In the genomic region with DNA sequence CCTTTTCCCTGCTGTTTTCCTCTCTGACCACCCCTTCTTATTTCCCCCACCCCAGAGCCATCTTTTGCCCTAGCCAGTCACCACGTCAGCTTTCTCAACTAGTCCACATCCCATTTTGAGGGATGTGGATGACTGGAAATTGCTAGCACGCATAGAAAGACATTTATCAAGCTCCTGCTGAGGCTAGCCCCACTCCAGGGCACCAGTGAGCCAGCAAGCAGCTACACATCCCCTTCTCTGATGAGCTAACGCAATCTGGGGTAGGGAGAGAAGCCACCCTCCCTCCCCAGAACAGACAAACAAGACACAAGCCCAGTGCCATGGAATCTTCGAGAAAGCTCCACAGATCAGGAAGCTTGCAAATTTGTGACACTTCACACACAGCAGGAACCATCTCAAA, we compare ENCODE assay signal across 11 cellular contexts. TPM values are rescaled to one million over a fixed set of nuclear protein-coding genes. Genes with fewer than 3 reads are reported as not detected.
DNase-seq lines count a peak whose midpoint lies in the region; ATAC-seq and TF ChIP-seq lines count a peak whose summit lies in the region.
"Had no signal": no experiment of that assay in that cellular context is flagged by ENCODE, and none has a peak within 500 bp of the region (broad histone marks: within the 10 kb centered on the region; RNA-seq: fewer than 3 reads in every experiment).

No MANE protein-coding gene starts in this region.

- peak overlapping the region; percentile 14 for H4K91ac ChIP-seq in trophoblast cell (ENCODE audit: low read depth, low read length)

- WGBS in trophoblast cell (ENCODE audit: extremely low coverage, insufficient coverage, insufficient read length), result no CpG with 5 or more reads among the region's 4 CpGs

- H3K9me3 ChIP-seq in Peyer's patch (no peaks in the 10 kb centered on the region), trophoblast cell (ENCODE audit: insufficient read depth, low read depth, low read length) (no peaks in the 10 kb centered on the region)

- no peak overlapping the region for H3K4me2 ChIP-seq in trophoblast cell (ENCODE audit: low read length)

- no peak overlapping the region for H3K23ac ChIP-seq in trophoblast cell (ENCODE audit: low read length)

- no peak overlapping the region for H2AK5ac ChIP-seq in trophoblast cell (ENCODE audit: low read length)

- H3K36me3 ChIP-seq in Peyer's patch (no peaks in the 10 kb centered on the region), trophoblast cell (ENCODE audit: control insufficient read depth in 1 of 2, insufficient read depth in 2 of 2, low read length in 2 of 2) (peaks cover 2% of the 10 kb centered on the region in 2 experiments)

- peak; percentile 63 for ATAC-seq in esophagus mucosa
- no peak for ATAC-seq in HG02884 (IDR thresholded peaks at IDR 0.05; ENCODE audit: unreplicated experiment)
- ATAC-seq in GM19397 (IDR thresholded peaks at IDR 0.05; ENCODE audit: unreplicated experiment), result no peak
- no peak for ATAC-seq in HG03469 (IDR thresholded peaks at IDR 0.05; ENCODE audit: unreplicated experiment)
- ATAC-seq: naive thymus-derived CD4-positive, alpha-beta T cell had no signal

- H3K4me1 ChIP-seq in Peyer's patch, result no peaks in the 10 kb centered on the region
- peaks cover 0 to 9% of the 10 kb centered on the region in 2 experiments for H3K4me1 ChIP-seq in trophoblast cell (ENCODE audit: control insufficient read depth in 1 of 2, insufficient read depth in 2 of 2, low read length in 2 of 2)

- DNase-seq in AG10803 (ENCODE audit: low read depth), result peak; percentile 19
- no peak for DNase-seq in Peyer's patch
- DNase-seq in trophoblast cell, result no peak
- DNase-seq in T-helper 2 cell, result no peak
- DNase-seq: activated CD4-positive, alpha-beta T cell treated with anti-CD3 and anti-CD28 coated beads for 1 hour; naive thymus-derived CD4-positive, alpha-beta T cell had no signal

- H3K4ac ChIP-seq in trophoblast cell (ENCODE audit: low read depth, low read length), result peak overlapping the region; percentile 62

- H2AFZ ChIP-seq in trophoblast cell (ENCODE audit: insufficient read depth, low read length, poor library complexity), result no peak overlapping the region

- no peak for TF ChIP-seq POLR2A in Peyer's patch (IDR thresholded peaks at IDR 0.05)

- no peaks in the 10 kb centered on the region for H3K79me2 ChIP-seq in trophoblast cell (ENCODE audit: control insufficient read depth, insufficient read depth, low read length, poor library complexity)

- no peak overlapping the region for H4K8ac ChIP-seq in trophoblast cell (ENCODE audit: low read depth, low read length)

- no peak overlapping the region for H2BK12ac ChIP-seq in trophoblast cell (ENCODE audit: low read length)

- H3K4me3 ChIP-seq in AG10803 (ENCODE audit: low read length) (peak overlapping the region; percentile 75), Peyer's patch (peak overlapping the region in 3 of 4 donors; percentile 41 to 72 (median 66)), trophoblast cell (ENCODE audit: low read depth, low read length) (no peak overlapping the region)

- H3K27ac ChIP-seq in Peyer's patch (peak overlapping the region in 3 of 4 donors; percentile 31 to 88 (median 75)), trophoblast cell (ENCODE audit: low read depth, low read length) (no peak overlapping the region)

- H2BK120ac ChIP-seq in trophoblast cell (ENCODE audit: insufficient read depth, low read length, poor library complexity), result no peak overlapping the region

- TF ChIP-seq CTCF in AG10803 (conservative IDR thresholded peaks at IDR 0.05; ENCODE audit: low read length) (no peak), Peyer's patch (IDR thresholded peaks at IDR 0.05) (no peak)

- H3K14ac ChIP-seq in trophoblast cell (ENCODE audit: low read length), result no peak overlapping the region

- H3K27me3 ChIP-seq in Peyer's patch, result no peaks in the 10 kb centered on the region
- no peaks in the 10 kb centered on the region for H3K27me3 ChIP-seq in trophoblast cell (ENCODE audit: insufficient read depth, low read length)

- peaks cover 8% of the 10 kb centered on the region for H3K79me1 ChIP-seq in trophoblast cell (ENCODE audit: low read length)

- H4K12ac ChIP-seq in trophoblast cell (ENCODE audit: low read depth, low read length), result no peak overlapping the region

- H3K18ac ChIP-seq in trophoblast cell (ENCODE audit: low read length), result no peak overlapping the region

- no peak overlapping the region for H2BK5ac ChIP-seq in trophoblast cell (ENCODE audit: low read depth, low read length, poor library complexity)

- H3K9ac ChIP-seq in trophoblast cell (ENCODE audit: low read length), result no peak overlapping the region

RNA-seq across cellular contexts. Expression of a gene that starts 1.2 kb away (rescaled TPM):
- total RNA-seq in Peyer's patch (100 to 1,000 TPM in 3 of 4 donors, 10 to 100 TPM in 1; 59.4 to 207 (median 126) TPM), esophagus mucosa (27.5 TPM)
- polyA plus RNA-seq in trophoblast cell (2013), result 6.2 and 7.2 TPM in 2 replicates
- total RNA-seq: naive thymus-derived CD4-positive, alpha-beta T cell; OCI-LY7 had no signal
- polyA plus RNA-seq: naive thymus-derived CD4-positive, alpha-beta T cell had no signal
